8 cellular contexts compared by ENCODE assay signal in the genomic region with DNA sequence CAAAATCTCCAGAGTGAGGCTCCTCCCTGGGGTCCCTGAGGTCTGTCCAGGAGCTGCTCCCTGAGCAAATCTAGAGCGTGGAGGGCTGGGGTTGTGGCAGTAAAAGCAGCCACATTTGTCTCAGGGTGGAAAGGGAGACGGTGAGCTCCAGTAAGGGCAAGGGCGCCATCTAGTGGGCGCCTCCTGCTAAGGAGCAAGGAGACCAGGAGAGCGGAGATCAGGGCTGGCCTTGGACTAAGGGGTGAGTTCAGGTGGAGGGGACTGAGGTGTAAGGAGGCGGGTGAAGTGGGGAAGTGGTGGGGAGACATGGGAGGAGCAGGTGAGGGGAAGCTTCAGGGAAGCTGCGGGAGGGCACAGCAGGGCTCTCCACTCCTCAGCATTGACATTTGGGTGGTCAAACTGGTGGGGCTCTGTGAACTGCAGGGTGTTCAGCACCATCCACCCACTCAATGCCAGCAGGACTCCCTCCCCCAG. TPM values are rescaled to one million over a fixed set of nuclear protein-coding genes. Genes with fewer than 3 reads are reported as not detected.
DNase-seq lines count a peak whose midpoint lies in the region; ATAC-seq and TF ChIP-seq lines count a peak whose summit lies in the region.

No MANE protein-coding gene starts in this region.

- H3K4me1 ChIP-seq in SK-N-SH (ENCODE audit: control insufficient read depth in 1 of 2, insufficient read depth in 2 of 2, low read depth in 1 of 2, low read length in 1 of 2) (no peaks in the 10 kb centered on the region), aorta (ENCODE audit: control insufficient read depth in 1 of 2, insufficient read depth in 2 of 2, low read length in 2 of 2) (no peaks in the 10 kb centered on the region)

- H3F3A ChIP-seq in SK-N-SH (replicated peaks; ENCODE audit: insufficient read depth) = peaks cover 3% of the 10 kb centered on the region

- H3K27me3 Mint-ChIP-seq in activated naive CD4-positive, alpha-beta T cell treated with anti-CD3 and anti-CD28 coated beads for 36 hours (ENCODE audit: low read depth) = no peaks in the 10 kb centered on the region

- H3K27me3 ChIP-seq in SK-N-SH (ENCODE audit: insufficient read depth) (peaks cover 36% of the 10 kb centered on the region), aorta (ENCODE audit: control insufficient read depth in 1 of 2, insufficient read depth in 2 of 2, low read length in 1 of 2) (no peaks in the 10 kb centered on the region)

- WGBS in SK-N-SH (ENCODE audit: low lambda C conversion rate) = under 1% methylated on average over 7 of the region's 7 CpGs
- WGBS in aorta, 2 donors = 1% methylated on average over 7 of the region's 7 CpGs

- no peaks in the 10 kb centered on the region for H3K9me3 Mint-ChIP-seq in activated naive CD4-positive, alpha-beta T cell treated with anti-CD3 and anti-CD28 coated beads for 36 hours

- no peaks in the 10 kb centered on the region for H4K20me1 ChIP-seq in SK-N-SH (ENCODE audit: insufficient read depth)

- H3K4me2 ChIP-seq in SK-N-SH = no peak overlapping the region

- H3K9ac ChIP-seq in SK-N-SH = no peak overlapping the region

- CTCF ChIA-PET in SK-N-SH (lab: Yijun Ruan, JAX) = interaction anchor here (0.6 to 12.4 kb wide), 34 partner anchors 9 to 378 kb away, joined by 3 to 184 read pairs (median 4); a partner anchor contains a TSS
- CTCF ChIA-PET in activated naive CD4-positive, alpha-beta T cell treated with anti-CD3 and anti-CD28 coated beads for 36 hours (lab: Charles Lee) = interaction anchor here (0.6 to 14.9 kb wide), 15 partner anchors 8 to 623 kb away, joined by 3 to 185 read pairs (median 9); no protein-coding TSS in a partner anchor

- no peaks in the 10 kb centered on the region for H3K9me2 ChIP-seq in SK-N-SH

- no peak overlapping the region for H2AFZ ChIP-seq in SK-N-SH (ENCODE audit: low read depth)

- no peak overlapping the region for H3K4me3 Mint-ChIP-seq in activated naive CD4-positive, alpha-beta T cell treated with anti-CD3 and anti-CD28 coated beads for 36 hours

- intact Hi-C loops in activated naive CD4-positive, alpha-beta T cell treated with anti-CD3 and anti-CD28 coated beads for 36 hours (cut with micrococcal nuclease) = loop anchor here (1.0 to 10.0 kb wide), 5 partner anchors 25 to 366 kb away; no protein-coding TSS in a partner anchor
- intact Hi-C loops in Right ventricle myocardium superior (cut with DNase I) = loop anchor here (1.0 kb wide), 1 partner anchor 121 kb away; no protein-coding TSS in a partner anchor
- intact Hi-C loops in aorta (cut with DNase I) = loop anchor here in 1 of 2 donors (5.0 kb wide), 1 partner anchor 123 kb away; no protein-coding TSS in a partner anchor

- H3K27ac ChIP-seq in SK-N-SH (ENCODE audit: low read depth in 2 of 2, low read length in 1 of 2) = no peak overlapping the region
- H3K27ac ChIP-seq in aorta (ENCODE audit: low read depth in 1 of 2, low read length in 2 of 2) = no peak overlapping the region

- peak; percentile 89 for DNase-seq in GM03348 (ENCODE audit: low spot score)
- peak; percentile 83 for DNase-seq in MV-4-11 (lab: John Stamatoyannopoulos, UW)
- DNase-seq in SK-N-SH = peak; percentile 79
- peak; percentile 91 for DNase-seq in activated naive CD4-positive, alpha-beta T cell treated with anti-CD3 and anti-CD28 coated beads for 36 hours
- peak; percentile 92 for DNase-seq in Right ventricle myocardium superior
- peak; percentile 45 for DNase-seq in pulmonary artery endothelial cell (ENCODE audit: low read depth, low spot score)
- DNase-seq in aorta = peak; percentile 83 to 91

- no peak for TF ChIP-seq EP300 in SK-N-SH (IDR thresholded peaks at IDR 0.05; ENCODE audit: borderline replicate concordance in 1 of 2, low read depth in 1 of 2, low read length in 1 of 2)

- H3K36me3 ChIP-seq in SK-N-SH (replicated peaks in 1 of 2; ENCODE audit: control insufficient read depth in 1 of 2, insufficient read depth in 2 of 2, low read length in 1 of 2) = no peaks in the 10 kb centered on the region
- no peaks in the 10 kb centered on the region for H3K36me3 ChIP-seq in aorta (ENCODE audit: control insufficient read depth in 1 of 2, insufficient read depth in 2 of 2, low read length in 1 of 2)

- no peaks in the 10 kb centered on the region for H3K79me2 ChIP-seq in SK-N-SH (ENCODE audit: insufficient read depth)

- peaks cover 7% of the 10 kb centered on the region for H3K36me3 Mint-ChIP-seq in activated naive CD4-positive, alpha-beta T cell treated with anti-CD3 and anti-CD28 coated beads for 36 hours (ENCODE audit: low read depth)

- peak; percentile 90 for TF ChIP-seq CTCF in SK-N-SH (IDR thresholded peaks at IDR 0.05)

- TF ChIP-seq RAD21 in SK-N-SH (IDR thresholded peaks at IDR 0.05; ENCODE audit: low read length) = peak; percentile 79

- POLR2A ChIA-PET in SK-N-SH (lab: Yijun Ruan, JAX) = no interaction called here

- no peaks in the 10 kb centered on the region for H3K9me3 ChIP-seq in SK-N-SH
- no peaks in the 10 kb centered on the region for H3K9me3 ChIP-seq in aorta (ENCODE audit: control insufficient read depth, low read length)

- H3K27ac Mint-ChIP-seq in activated naive CD4-positive, alpha-beta T cell treated with anti-CD3 and anti-CD28 coated beads for 36 hours = peak overlapping the region; percentile 28

- peak overlapping the region in 1 of 2 experiments; percentile 37; a peak in 1 of 4 replicates for H3K4me3 ChIP-seq in SK-N-SH (ENCODE audit: low read depth in 2 of 2, low read length in 1 of 2)
- H3K4me3 ChIP-seq in aorta (ENCODE audit: low read length in 2 of 2) = no peak overlapping the region

- peaks cover 35% of the 10 kb centered on the region for H3K4me1 Mint-ChIP-seq in activated naive CD4-positive, alpha-beta T cell treated with anti-CD3 and anti-CD28 coated beads for 36 hours (ENCODE audit: low read depth)

- ATAC-seq in Right ventricle myocardium superior (ENCODE audit: poor library complexity) (peak; percentile 94), aorta (ENCODE audit: low FRiP score) (peak; percentile 84), HG03432 (IDR thresholded peaks at IDR 0.05; ENCODE audit: unreplicated experiment) (no peak)

TF ChIP-seq in SK-N-SH, 30 proteins besides CTCF, POLR2A, EP300 and RAD21:
- peak; percentile 53 for TF ChIP-seq SMC3 (IDR thresholded peaks at IDR 0.05; ENCODE audit: low read depth, low read length)
- TF ChIP-seq, protein P1, sequence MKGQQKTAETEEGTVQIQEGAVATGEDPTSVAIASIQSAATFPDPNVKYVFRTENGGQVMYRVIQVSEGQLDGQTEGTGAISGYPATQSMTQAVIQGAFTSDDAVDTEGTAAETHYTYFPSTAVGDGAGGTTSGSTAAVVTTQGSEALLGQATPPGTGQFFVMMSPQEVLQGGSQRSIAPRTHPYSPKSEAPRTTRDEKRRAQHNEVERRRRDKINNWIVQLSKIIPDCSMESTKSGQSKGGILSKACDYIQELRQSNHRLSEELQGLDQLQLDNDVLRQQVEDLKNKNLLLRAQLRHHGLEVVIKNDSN (IDR thresholded peaks at IDR 0.05; ENCODE audit: borderline replicate concordance, low read depth) = no peak

RNA-seq across cellular contexts. Expression of a gene that starts 5.3 kb away (rescaled TPM):
- polyA plus RNA-seq in SK-N-SH (2012; rRNA removed) (not detected in 2 replicates), aorta (under 1 TPM in 1 of 2 donors, not detected in 1; 0.38 TPM)
- not detected in 2 replicates for polyA plus RNA-seq in SK-N-SH (2012; cell fraction: cytosol; rRNA removed)
- not detected in 2 replicates for polyA plus RNA-seq in SK-N-SH (2012; cell fraction: nucleus; rRNA removed)
- total RNA-seq in activated naive CD4-positive, alpha-beta T cell treated with anti-CD3 and anti-CD28 coated beads for 36 hours = 10 to 100 TPM; 32.2 to 33.6 TPM
- total RNA-seq in Right ventricle myocardium superior (0.86 TPM), pulmonary artery endothelial cell (0.11 and 0.73 TPM in 2 replicates), aorta (1 to 10 TPM; 1.6 to 3.1 TPM)

RNA-seq across cellular contexts. Expression of a gene that starts 56.2 kb away (rescaled TPM):
- polyA plus RNA-seq in SK-N-SH (2012; rRNA removed) (not detected in 2 replicates), aorta (under 1 TPM in 1 of 2 donors, not detected in 1; 0.51 TPM)
- polyA plus RNA-seq in SK-N-SH (2012; cell fraction: cytosol; rRNA removed) = not detected in 2 replicates
- polyA plus RNA-seq in SK-N-SH (2012; cell fraction: nucleus; rRNA removed) = not detected in 2 replicates
- not detected for total RNA-seq in activated naive CD4-positive, alpha-beta T cell treated with anti-CD3 and anti-CD28 coated beads for 36 hours
- total RNA-seq in Right ventricle myocardium superior (0.46 TPM), pulmonary artery endothelial cell (not detected in 2 replicates), aorta (1 to 10 TPM in 1 of 2 donors, under 1 TPM in 1; 0.84 to 1.8 TPM)

Comparison
In these comparisons a context has a peak if more than half of its experiments do, and no peak if none do; other contexts are left out.
1. RNA of a gene that starts 5.3 kb away (total RNA-seq): 32.2 to 33.6 TPM in activated naive CD4-positive, alpha-beta T cell treated with anti-CD3 and anti-CD28 coated beads for 36 hours; 1.6 to 3.1 TPM in aorta, 0.86 TPM in Right ventricle myocardium superior (single experiment) and 0.11 to 0.73 TPM in pulmonary artery endothelial cell; every median in the first group is over 4 times any median in the second.
2. Peak in every context shown above with its lines, with median percentiles within 50 percentile points of each other: DNase-seq.